11 cellular contexts compared by ENCODE assay signal in genomic region chr11:70326365-70326803, GRCh38. TPM values are rescaled to one million over a fixed set of nuclear protein-coding genes. Genes with fewer than 3 reads are reported as not detected.
DNase-seq lines count a peak whose midpoint lies in the region; ATAC-seq and TF ChIP-seq lines count a peak whose summit lies in the region.
"Had no signal": no experiment of that assay in that cellular context is flagged by ENCODE, and none has a peak within 500 bp of the region (broad histone marks: within the 10 kb centered on the region; RNA-seq: fewer than 3 reads in every experiment).

No MANE protein-coding gene starts in this region.

- H3K36me3 Mint-ChIP-seq in activated T-helper 17 cell treated with anti-CD3 and anti-CD28 coated beads, Interleukin-2, amount 50 U/mL, for 72 hours (ENCODE audit: low read depth): peaks cover 83% of the 10 kb centered on the region

- H3K4me1 Mint-ChIP-seq in activated T-helper 17 cell treated with anti-CD3 and anti-CD28 coated beads, Interleukin-2, amount 50 U/mL, for 72 hours: no peaks in the 10 kb centered on the region

- DNase-seq in A673 (ENCODE audit: low spot score) (peak; percentile 66), NB4 (ENCODE audit: low read depth) (peak; percentile 58), fibroblast of the aortic adventitia (ENCODE audit: low read depth) (peak; percentile 93), omental fat pad (ENCODE audit: low spot score) (no peak), amniotic stem cell (lab: John Stamatoyannopoulos, UW) (no peak), GDM1 (lab: John Stamatoyannopoulos, UW) (no peak), activated T-cell treated with anti-CD3 and anti-CD28 coated beads for 4 hours (no peak)
- DNase-seq: activated T-cell treated with anti-CD3 and anti-CD28 coated beads, Interleukin-2, amount 50 U/mL, for 48 hours; CD4-positive, CD25-positive, alpha-beta regulatory T cell; T-cell had no signal

- no TSS peak for BruUV-seq in A673 (replicated peaks; lab: Mats Ljungman, UMichigan)

- H3K4me3 ChIP-seq in A673 (ENCODE audit: low read depth, low read length, poor library complexity, severe bottlenecking) (no peak overlapping the region), NB4 (ENCODE audit: low read depth, low read length) (no peak overlapping the region), fibroblast of the aortic adventitia (ENCODE audit: low read depth, low read length) (peak overlapping the region; percentile 11)

- H3K4me3 Mint-ChIP-seq in activated T-helper 17 cell treated with anti-CD3 and anti-CD28 coated beads, Interleukin-2, amount 50 U/mL, for 72 hours: no peak overlapping the region
- H3K4me3 Mint-ChIP-seq: CD4-positive, CD25-positive, alpha-beta regulatory T cell; T-cell had no signal

- TF ChIP-seq POLR2A in NB4 (IDR thresholded peaks at IDR 0.05; ENCODE audit: extremely low read depth, insufficient read length): no peak

- H3K27me3 Mint-ChIP-seq in activated T-helper 17 cell treated with anti-CD3 and anti-CD28 coated beads, Interleukin-2, amount 50 U/mL, for 72 hours: no peaks in the 10 kb centered on the region
- H3K27me3 Mint-ChIP-seq: CD4-positive, CD25-positive, alpha-beta regulatory T cell; T-cell had no signal

- peaks cover 18% of the 10 kb centered on the region for H3K4me1 ChIP-seq in A673 (ENCODE audit: insufficient read depth, low read length, poor library complexity, severe bottlenecking)

- intact Hi-C loops in A673 (cut with micrococcal nuclease; ENCODE audit: unreplicated experiment): no loop called here

- peak overlapping the region; percentile 70 for H3K27ac ChIP-seq in A673 (ENCODE audit: low read depth, low read length, poor library complexity, severe bottlenecking)

- no peak for TF ChIP-seq CTCF in A673 (conservative IDR thresholded peaks at IDR 0.05; ENCODE audit: low read depth, low read length)
- TF ChIP-seq CTCF in NB4 (IDR thresholded peaks at IDR 0.05; ENCODE audit: low read depth, low read length): no peak
- TF ChIP-seq CTCF in fibroblast of the aortic adventitia (IDR thresholded peaks at IDR 0.05; ENCODE audit: insufficient read depth, low read length): no peak
- TF ChIP-seq CTCF in omental fat pad (IDR thresholded peaks at IDR 0.05): no peak

- POLR2A ChIA-PET in A673 (lab: Charles Lee; ENCODE audit: low non-redundant PET): interaction anchor here (0.7 kb wide), 1 partner anchor 46 kb away, joined by 3 read pairs; no protein-coding TSS in a partner anchor

- no peaks in the 10 kb centered on the region for H3K9me3 ChIP-seq in A673 (ENCODE audit: low read depth, low read length, poor library complexity, severe bottlenecking)

- no peaks in the 10 kb centered on the region for H3K9me3 Mint-ChIP-seq in activated T-helper 17 cell treated with anti-CD3 and anti-CD28 coated beads, Interleukin-2, amount 50 U/mL, for 72 hours
- H3K9me3 Mint-ChIP-seq: CD4-positive, CD25-positive, alpha-beta regulatory T cell; T-cell had no signal

- peaks cover 61% of the 10 kb centered on the region for H3K36me3 ChIP-seq in A673 (ENCODE audit: insufficient read depth, low read length, poor library complexity, severe bottlenecking)

- CTCF ChIA-PET in A673 (lab: Charles Lee): no interaction called here

- peak; percentile 79 for ATAC-seq in omental fat pad (ENCODE audit: low FRiP score)
- no peak for ATAC-seq in activated T-helper 17 cell treated with anti-CD3 and anti-CD28 coated beads, Interleukin-2, amount 50 U/mL, for 72 hours (replicated peaks)
- ATAC-seq: T-cell had no signal

- H3K27ac Mint-ChIP-seq in activated T-helper 17 cell treated with anti-CD3 and anti-CD28 coated beads, Interleukin-2, amount 50 U/mL, for 72 hours: no peak overlapping the region
- H3K27ac Mint-ChIP-seq: CD4-positive, CD25-positive, alpha-beta regulatory T cell; T-cell had no signal

- no peaks in the 10 kb centered on the region for H3K27me3 ChIP-seq in A673 (replicated peaks; ENCODE audit: insufficient read depth, low read depth, low read length, poor library complexity)

RNA-seq across cellular contexts. Expression of gene PPFIA1, which starts 55.9 kb away (rescaled TPM):
- total RNA-seq in A673 (2021): 104 and 113 TPM in 2 replicates
- 36.3 and 37.1 TPM in 2 replicates for total RNA-seq in fibroblast of the aortic adventitia (ENCODE audit: low replicate concordance)
- total RNA-seq in omental fat pad: 100 to 1,000 TPM in 1 of 4 donors, 10 to 100 TPM in 3; 58.3 to 119 (median 84.7) TPM
- total RNA-seq in activated T-helper 17 cell treated with anti-CD3 and anti-CD28 coated beads, Interleukin-2, amount 50 U/mL, for 72 hours: 10 to 100 TPM; 34.0 to 44.5 TPM

Comparison
In these comparisons a context has a peak if more than half of its experiments do, and no peak if none do; other contexts are left out.
1. DNase-seq: peak in A673 (single experiment), NB4 (single experiment) and fibroblast of the aortic adventitia (single experiment); none in omental fat pad (single experiment), amniotic stem cell (single experiment), GDM1 (single experiment) and activated T-cell treated with anti-CD3 and anti-CD28 coated beads for 4 hours (single experiment).